ENCODE assay signal across 17 cellular contexts in the genomic region with DNA sequence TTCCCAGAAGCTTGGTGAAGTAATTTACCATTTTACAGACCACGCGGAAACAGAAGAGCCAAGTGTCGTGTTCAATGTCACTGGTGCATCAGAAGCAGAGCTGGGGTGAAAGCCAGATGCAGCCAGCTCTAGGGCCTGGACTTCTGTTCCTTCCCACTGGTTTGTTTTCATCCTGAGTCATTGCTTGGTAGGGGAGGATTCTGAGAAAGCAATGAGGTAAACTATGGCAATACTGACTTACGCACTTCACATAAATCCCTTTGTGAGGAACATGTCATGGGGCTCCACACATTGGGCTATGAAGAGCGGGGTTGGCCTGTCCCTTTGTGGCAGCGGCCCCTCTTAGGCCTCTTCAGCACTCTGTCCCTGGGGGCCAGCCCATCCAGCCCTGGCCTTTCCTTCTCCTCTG. TPM values are rescaled to one million over a fixed set of nuclear protein-coding genes. Genes with fewer than 3 reads are reported as not detected.
DNase-seq lines count a peak whose midpoint lies in the region; ATAC-seq and TF ChIP-seq lines count a peak whose summit lies in the region.
"Had no signal": no experiment of that assay in that cellular context is flagged by ENCODE, and none has a peak within 500 bp of the region (broad histone marks: within the 10 kb centered on the region; RNA-seq: fewer than 3 reads in every experiment).

No MANE protein-coding gene starts in this region.

- H3K4me1 Mint-ChIP-seq in osteocyte (ENCODE audit: unreplicated experiment) = peaks cover 17% of the 10 kb centered on the region
- H3K4me1 Mint-ChIP-seq in T-helper 2 cell treated with Interferon-gamma antibody and Interleukin-4, amounts not matched to agents 5 μg/mL and 100 μg/mL, for 36 hours (ENCODE audit: low read depth) = no peaks in the 10 kb centered on the region
- H3K4me1 Mint-ChIP-seq: GM23338 had no signal

- H3K27me3 Mint-ChIP-seq in osteocyte (ENCODE audit: unreplicated experiment) = no peaks in the 10 kb centered on the region
- H3K27me3 Mint-ChIP-seq in T-helper 2 cell treated with Interferon-gamma antibody and Interleukin-4, amounts not matched to agents 5 μg/mL and 100 μg/mL, for 36 hours (ENCODE audit: low read depth) = peaks cover 2% of the 10 kb centered on the region

- no peak overlapping the region for H3K4me3 ChIP-seq in Panc1 (ENCODE audit: low read depth in 2 of 2, low read length in 2 of 2)
- H3K4me3 ChIP-seq in epithelial cell of esophagus (ENCODE audit: low read length) = no peak overlapping the region
- no peak overlapping the region for H3K4me3 ChIP-seq in MM.1S (ENCODE audit: low read length)
- H3K4me3 ChIP-seq: cardiac muscle cell, esophagus squamous epithelium, GM23338, left lung had no signal

- H3K27ac ChIP-seq in Panc1 (ENCODE audit: low read length) (no peak overlapping the region), MM.1S (ENCODE audit: low read length) (no peak overlapping the region)
- H3K27ac ChIP-seq: C4-2B, cardiac muscle cell, left lung, neutrophil, RWPE1 had no signal

- H3K36me3 ChIP-seq in Panc1 (ENCODE audit: control insufficient read depth, insufficient read depth, low read length) (no peaks in the 10 kb centered on the region), MM.1S (replicated peaks; ENCODE audit: insufficient read depth, low read length) (no peaks in the 10 kb centered on the region)
- H3K36me3 ChIP-seq: cardiac muscle cell, esophagus squamous epithelium, left lung, neutrophil had no signal

- no peaks in the 10 kb centered on the region for H3K27me3 ChIP-seq in Panc1 (ENCODE audit: control insufficient read depth, insufficient read depth, low read length)
- H3K27me3 ChIP-seq in MM.1S (replicated peaks; ENCODE audit: insufficient read depth, low read length) = no peaks in the 10 kb centered on the region
- H3K27me3 ChIP-seq: cardiac muscle cell, esophagus squamous epithelium, left lung had no signal

- H3K4me1 ChIP-seq in Panc1 (ENCODE audit: control insufficient read depth, insufficient read depth, low read length) (no peaks in the 10 kb centered on the region), MM.1S (ENCODE audit: low read length) (no peaks in the 10 kb centered on the region)
- H3K4me1 ChIP-seq: esophagus squamous epithelium, left lung had no signal

- H3K79me2 ChIP-seq in MM.1S (ENCODE audit: low read length) = no peaks in the 10 kb centered on the region

- H3K9ac ChIP-seq in MM.1S (ENCODE audit: low read length) = no peak overlapping the region

- intact Hi-C loops in Panc1 (cut with micrococcal nuclease; ENCODE audit: unreplicated experiment) = no loop called here

- no peak overlapping the region for H3K4me3 Mint-ChIP-seq in osteocyte (ENCODE audit: unreplicated experiment)
- H3K4me3 Mint-ChIP-seq in T-helper 2 cell treated with Interferon-gamma antibody and Interleukin-4, amounts not matched to agents 5 μg/mL and 100 μg/mL, for 36 hours = no peak overlapping the region
- H3K4me3 Mint-ChIP-seq: GM23338 had no signal

- in situ Hi-C loops in Panc1 (cut with HindIII; ENCODE audit: low pct_unique_long_range_greater_than_20kb, low sequenced_read_pairs) = no loop called here

- no peaks in the 10 kb centered on the region for H3K9me3 ChIP-seq in Panc1 (ENCODE audit: control insufficient read depth, insufficient read depth, low read depth, low read length)
- no peaks in the 10 kb centered on the region for H3K9me3 ChIP-seq in MM.1S (replicated peaks; ENCODE audit: insufficient read depth, low read length)
- H3K9me3 ChIP-seq: esophagus squamous epithelium, left lung, neutrophil had no signal

- POLR2A ChIA-PET in Panc1 (lab: Charles Lee) = no interaction called here

- no peak overlapping the region for H2AFZ ChIP-seq in MM.1S (ENCODE audit: low read length)
- H2AFZ ChIP-seq: GM23338 had no signal

- no peak for TF ChIP-seq CTCF in AG09319 (IDR thresholded peaks at IDR 0.05; ENCODE audit: low read depth, low read length)
- no peak for TF ChIP-seq CTCF in Panc1 (IDR thresholded peaks at IDR 0.05)
- TF ChIP-seq CTCF in epithelial cell of esophagus (IDR thresholded peaks at IDR 0.05; ENCODE audit: insufficient read depth, low read depth, low read length, missing control alignments) = no peak
- TF ChIP-seq CTCF in osteocyte (IDR thresholded peaks at IDR 0.05) = no peak
- no peak for TF ChIP-seq CTCF in MM.1S (IDR thresholded peaks at IDR 0.05; ENCODE audit: low read length)

- H4K20me1 ChIP-seq in MM.1S (ENCODE audit: insufficient read depth, low read length) = no peaks in the 10 kb centered on the region

- H3K36me3 Mint-ChIP-seq in osteocyte (ENCODE audit: unreplicated experiment) = no peaks in the 10 kb centered on the region
- no peaks in the 10 kb centered on the region for H3K36me3 Mint-ChIP-seq in T-helper 2 cell treated with Interferon-gamma antibody and Interleukin-4, amounts not matched to agents 5 μg/mL and 100 μg/mL, for 36 hours (ENCODE audit: low read depth)

- H3K9me2 ChIP-seq in MM.1S (replicated peaks; ENCODE audit: insufficient read depth, low read length) = no peaks in the 10 kb centered on the region

- DNase-seq in AG09319 (ENCODE audit: extremely low read depth, low read depth) (peak; percentile 78), Panc1 (ENCODE audit: low read depth, low spot score) (peak; percentile 17), epithelial cell of esophagus (ENCODE audit: low read depth) (peak; percentile 77), osteocyte (ENCODE audit: extremely low spot score, unreplicated experiment) (no peak), NCI-H2081 (lab: John Stamatoyannopoulos, UW) (no peak), NOMO-1 treated with DMSO at 0.1 percent for 48 hours (lab: John Stamatoyannopoulos, UW; ENCODE audit: unreplicated experiment) (no peak), MM.1S (no peak)
- DNase-seq in T-helper 2 cell treated with Interferon-gamma antibody and Interleukin-4, amounts not matched to agents 5 μg/mL and 100 μg/mL, for 36 hours (ENCODE audit: low spot score) = no peak
- DNase-seq: activated CD8-positive, alpha-beta memory T cell treated with anti-CD3 and anti-CD28 coated beads, Interleukin-2, amount 50 U/mL, for 4 hours; esophagus squamous epithelium; KBM-7; left lung had no signal

- CTCF ChIA-PET in Panc1 (lab: Charles Lee) = no interaction called here

- no peaks in the 10 kb centered on the region for H3F3A ChIP-seq in MM.1S (ENCODE audit: insufficient read depth, low read length)

- peak overlapping the region; percentile 83 for H3K27ac Mint-ChIP-seq in osteocyte (ENCODE audit: unreplicated experiment)
- no peak overlapping the region for H3K27ac Mint-ChIP-seq in T-helper 2 cell treated with Interferon-gamma antibody and Interleukin-4, amounts not matched to agents 5 μg/mL and 100 μg/mL, for 36 hours
- H3K27ac Mint-ChIP-seq: GM23338 had no signal

- no peak overlapping the region for H3K4me2 ChIP-seq in MM.1S (ENCODE audit: low read depth, low read length)
- H3K4me2 ChIP-seq: GM23338 had no signal

- no TSS peak for BruUV-seq in Panc1 (replicated peaks; lab: Mats Ljungman, UMichigan)

- ATAC-seq in Panc1 = no peak
- ATAC-seq: GM23338, left lung had no signal

- H3K9me3 Mint-ChIP-seq in osteocyte (ENCODE audit: unreplicated experiment) = no peaks in the 10 kb centered on the region
- H3K9me3 Mint-ChIP-seq in T-helper 2 cell treated with Interferon-gamma antibody and Interleukin-4, amounts not matched to agents 5 μg/mL and 100 μg/mL, for 36 hours = no peaks in the 10 kb centered on the region
- H3K9me3 Mint-ChIP-seq: GM23338 had no signal

RNA-seq across cellular contexts. Expression of gene RBFOX2, which starts 52.4 kb away (rescaled TPM):
- total RNA-seq in Panc1 (2021; ENCODE audit: unreplicated experiment) = 81.1 TPM
- 56.5 TPM for polyA plus RNA-seq in Panc1 (2012; ENCODE audit: insufficient read length)
- total RNA-seq in osteocyte = 151 and 153 TPM in 2 replicates

Comparison
In these comparisons a context has a peak if more than half of its experiments do, and no peak if none do; other contexts are left out.
1. DNase-seq: peak in AG09319 (single experiment), Panc1 (single experiment) and epithelial cell of esophagus (single experiment); none in osteocyte (single experiment), NCI-H2081 (0 of 2), NOMO-1 treated with DMSO at 0.1 percent for 48 hours (single experiment), T-helper 2 cell treated with Interferon-gamma antibody and Interleukin-4, amounts not matched to agents 5 μg/mL and 100 μg/mL, for 36 hours (single experiment) and MM.1S (single experiment).